8 cellular contexts compared by ENCODE assay signal in genomic region chr1:197915797-197916686, GRCh38. TPM values are rescaled to one million over a fixed set of nuclear protein-coding genes. Genes with fewer than 3 reads are reported as not detected.
A peak's percentile ranks its signal among the peaks of the same experiment; 100 is the strongest.
DNase-seq lines count a peak whose midpoint lies in the region; ATAC-seq and TF ChIP-seq lines count a peak whose summit lies in the region.

No MANE protein-coding gene starts in this region.

- no peak for TF ChIP-seq POLR2A in heart left ventricle (IDR thresholded peaks at IDR 0.05)
- TF ChIP-seq POLR2A in gastrocnemius medialis (IDR thresholded peaks at IDR 0.05), result no peak

- H3K27me3 ChIP-seq in heart left ventricle, result peaks cover 69 to 100% (median 100%) of the 10 kb centered on the region in 9 donors
- H3K27me3 ChIP-seq in gastrocnemius medialis, result peaks cover 98 to 100% (median 100%) of the 10 kb centered on the region in 3 donors

- H3K4me3 ChIP-seq in heart left ventricle, result peak overlapping the region; percentile 1 to 52 (median 35)
- peak overlapping the region; percentile 16 to 59 (median 42) for H3K4me3 ChIP-seq in gastrocnemius medialis

- DNase-seq in GM04504 (ENCODE audit: low read depth), result peak; percentile 55
- peak; percentile 24 for DNase-seq in NCI-H2196 treated with DMSO at 0.1 percent for 48 hours (lab: John Stamatoyannopoulos, UW; ENCODE audit: unreplicated experiment)
- DNase-seq in activated T-cell treated with anti-CD3 and anti-CD28 coated beads, Interleukin-2, amount 50 U/mL, for 48 hours, result peak; percentile 56 to 57
- peak in 4 of 5 donors; percentile 48 to 69 (median 65) for DNase-seq in heart left ventricle
- no peak for DNase-seq in gastrocnemius medialis

- no peaks in the 10 kb centered on the region for H3K36me3 ChIP-seq in heart left ventricle
- H3K36me3 ChIP-seq in gastrocnemius medialis, result no peaks in the 10 kb centered on the region

- in situ Hi-C loops in gastrocnemius medialis (cut with MboI; ENCODE audit: low sequenced_read_pairs in 4 of 4), result loop anchor here in 2 of 4 donors (25.0 kb wide), 2 partner anchors 246 to 729 kb away; partner anchors contain the start of gene NEK7 (in 1 of the 2)

- WGBS in heart left ventricle, 4 donors, result 1 to 3% (median 1%) methylated on average over 40 to 49 of the region's 49 CpGs

- ATAC-seq in heart left ventricle (peak in 3 of 4 donors; percentile 61 to 67 (median 63)), gastrocnemius medialis (peak in 1 of 2 donors; percentile 20), HG03342 (IDR thresholded peaks at IDR 0.05; ENCODE audit: unreplicated experiment) (no peak), HG02870 (IDR thresholded peaks at IDR 0.05; ENCODE audit: unreplicated experiment) (no peak)

- H3K4me1 ChIP-seq in heart left ventricle (peaks cover 0 to 74% (median 54%) of the 10 kb centered on the region in 12 donors), gastrocnemius medialis (peaks cover 42 to 61% of the 10 kb centered on the region in 2 donors)

- H3K9me3 ChIP-seq in heart left ventricle (no peaks in the 10 kb centered on the region), gastrocnemius medialis (no peaks in the 10 kb centered on the region)

- TF ChIP-seq CTCF in 22Rv1 (IDR thresholded peaks at IDR 0.05) (peak; percentile 94), heart left ventricle (IDR thresholded peaks at IDR 0.05) (peak in 11 of 12 donors; percentile 21 to 57 (median 34)), gastrocnemius medialis (IDR thresholded peaks at IDR 0.05 in 4 of 5, conservative IDR thresholded peaks at IDR 0.05 in 1 of 5) (peak in 2 of 5 experiments; percentile 32 to 44)

- intact Hi-C loops in heart left ventricle (cut with DNase I) (loop anchor here in 1 of 10 donors (5.0 kb wide), 1 partner anchor 299 kb away; no protein-coding TSS in a partner anchor), gastrocnemius medialis (cut with DNase I; ENCODE audit: low total_unique reads) (no loop called here)

- peak overlapping the region; percentile 80 for H3K27ac ChIP-seq in 22Rv1
- H3K27ac ChIP-seq in heart left ventricle, result no peak overlapping the region
- H3K27ac ChIP-seq in gastrocnemius medialis, result no peak overlapping the region

RNA-seq across cellular contexts. Expression of gene LHX9, which starts 1.1 kb away (rescaled TPM):
- total RNA-seq in heart left ventricle (1 to 10 TPM in 1 of 9 donors, under 1 TPM in 6, not detected in 2; 0.04 to 1.1 (median 0.15) TPM), gastrocnemius medialis (under 1 TPM in 1 of 4 donors, not detected in 3; 0.09 TPM)
- under 1 TPM; 0.01 to 0.04 TPM for polyA plus RNA-seq in heart left ventricle

RNA-seq across cellular contexts. Expression of gene C1orf53, which starts 13.6 kb away (rescaled TPM):
- total RNA-seq in heart left ventricle (10 to 100 TPM in 3 of 9 donors, 1 to 10 TPM in 6; 2.8 to 15.2 (median 6.8) TPM), gastrocnemius medialis (1 to 10 TPM in 3 of 4 donors, not detected in 1; 2.1 to 4.8 (median 3.8) TPM)
- 10 to 100 TPM in 1 of 2 donors, 1 to 10 TPM in 1; 4.1 to 13.0 TPM for polyA plus RNA-seq in heart left ventricle

Comparison
In these comparisons a context has a peak if more than half of its experiments do, and no peak if none do; other contexts are left out.
1. DNase-seq: peak in GM04504 (single experiment), NCI-H2196 treated with DMSO at 0.1 percent for 48 hours (single experiment), activated T-cell treated with anti-CD3 and anti-CD28 coated beads, Interleukin-2, amount 50 U/mL, for 48 hours (2 of 2) and heart left ventricle (4 of 5); none in gastrocnemius medialis (0 of 2).
2. ATAC-seq: peak in heart left ventricle (3 of 4); none in HG03342 (single experiment) and HG02870 (single experiment).